Comparison of ENCODE assay signal across 11 cellular contexts in genomic region chr1:119828266-119828665, GRCh38. TPM values are rescaled to one million over a fixed set of nuclear protein-coding genes. Genes with fewer than 3 reads are reported as not detected.
"Had no signal": no experiment of that assay in that cellular context is flagged by ENCODE, and none has a peak within 500 bp of the region (broad histone marks: within the 10 kb centered on the region; RNA-seq: fewer than 3 reads in every experiment).

No MANE protein-coding gene starts in this region.

- DNase-seq: GM23248, GOT3, H7, HFFc6 had no signal

- H3K27ac Mint-ChIP-seq: HFFc6 had no signal

- H3K9me3 Mint-ChIP-seq: HFFc6 had no signal

- H3K9me3 ChIP-seq: HAP-1 had no signal

- H3K4me1 ChIP-seq: HAP-1 had no signal

- H3K36me3 ChIP-seq: HAP-1 had no signal

- H3K4me3 Mint-ChIP-seq: HFFc6 had no signal

- ATAC-seq: HCT116, HepG2, K562 had no signal

- H3K4me3 ChIP-seq: GM23248, HAP-1, K562 had no signal

- H3K27ac ChIP-seq: GM23248, HL-60 had no signal

RNA-seq across cellular contexts. Expression of gene REG4, which starts 17.0 kb away (rescaled TPM):
- total RNA-seq: GM23248, H4, H7, HepG2, HFFc6, K562 had no signal
- polyA plus RNA-seq: GM23248, HepG2, K562 had no signal

RNA-seq across cellular contexts. Expression of gene HMGCS2, which starts 59.6 kb away (rescaled TPM):
- total RNA-seq: GM23248, H7, HFFc6, HT1080 had no signal
- polyA plus RNA-seq: GM23248, K562 had no signal
